ENCODE assay signal across 24 cellular contexts in genomic region chr20:44773070-44773829, GRCh38. TPM values are rescaled to one million over a fixed set of nuclear protein-coding genes. Genes with fewer than 3 reads are reported as not detected.
"Had no signal": no experiment of that assay in that cellular context is flagged by ENCODE, and none has a peak within 500 bp of the region (broad histone marks: within the 10 kb centered on the region; RNA-seq: fewer than 3 reads in every experiment).

No MANE protein-coding gene starts in this region.

- H3K27me3 ChIP-seq: adrenal gland, upper lobe of left lung had no signal

- DNase-seq: activated CD4-positive, alpha-beta T cell treated with anti-CD3 and anti-CD28 coated beads for 36 hours; activated CD4-positive, alpha-beta T cell treated with anti-CD3 and anti-CD28 coated beads, Interleukin-2, amount 50 U/mL, for 4 hours; activated CD8-positive, alpha-beta memory T cell treated with anti-CD3 and anti-CD28 coated beads for 24 hours; activated CD8-positive, alpha-beta memory T cell treated with anti-CD3 and anti-CD28 coated beads, Interleukin-2, amount 50 U/mL, for 4 hours; activated naive CD4-positive, alpha-beta T cell; activated T-cell treated with anti-CD3 and anti-CD28 coated beads, Interleukin-2, amount 50 U/mL, for 24 hours; adrenal gland; cerebellar nuclear complex; immature natural killer cell; kidney glomerular epithelial cell; left lung; naive thymus-derived CD4-positive, alpha-beta T cell; retina; stimulated activated CD4-positive, alpha-beta T cell treated with anti-CD3 and anti-CD28 coated beads, Interleukin-4, amount 100 ng/mL, for 1 hour; stimulated activated naive CD8-positive, alpha-beta T cell treated with anti-CD3 and anti-CD28 coated beads, Interleukin-15, Interleukin-2, amounts not matched to agents 100 U/mL and 50 U/mL, for 24 hours; T1000 had no signal

- H3K27ac ChIP-seq: adrenal gland, coronary artery, epithelial cell of prostate, left lung, neural progenitor cell, upper lobe of left lung had no signal

- H3K9me3 ChIP-seq: adrenal gland, left lung, upper lobe of left lung had no signal

- ATAC-seq: activated CD4-positive, alpha-beta T cell treated with anti-CD3 and anti-CD28 coated beads for 36 hours; left lung; naive thymus-derived CD4-positive, alpha-beta T cell; stimulated activated naive CD8-positive, alpha-beta T cell treated with anti-CD3 and anti-CD28 coated beads, Interleukin-15, Interleukin-2, amounts not matched to agents 100 U/mL and 50 U/mL, for 24 hours; WTC11 had no signal

- H3K36me3 ChIP-seq: adrenal gland, left lung, neural progenitor cell, upper lobe of left lung had no signal

- H3K4me3 ChIP-seq: adrenal gland, coronary artery, left lung, lung, neural progenitor cell, upper lobe of left lung had no signal

- FAIRE-seq: astrocyte had no signal

- H3K4me1 ChIP-seq: adrenal gland, left lung, neural progenitor cell, upper lobe of left lung had no signal

- H3K9ac ChIP-seq: neural progenitor cell had no signal

RNA-seq across cellular contexts. Expression of gene KCNK15, which starts 27.6 kb away (rescaled TPM):
- polyA plus RNA-seq: immature natural killer cell; naive thymus-derived CD4-positive, alpha-beta T cell had no signal

RNA-seq across cellular contexts. Expression of gene RIMS4, which starts 37.1 kb away (rescaled TPM):
- total RNA-seq: activated CD4-positive, alpha-beta T cell treated with anti-CD3 and anti-CD28 coated beads for 36 hours; activated T-helper 2 cell treated with anti-CD3 and anti-CD28 coated beads, Interferon-gamma antibody, Interleukin-2, Interleukin-4, amounts not matched to agents 10 μg/mL and 5 μg/mL and 100 μg/mL, durations not matched to agents 14 hours and 24 hours and 36 hours; naive thymus-derived CD4-positive, alpha-beta T cell had no signal
- polyA plus RNA-seq: immature natural killer cell; naive thymus-derived CD4-positive, alpha-beta T cell had no signal

RNA-seq across cellular contexts. Expression of gene CCN5, which starts 58.1 kb away (rescaled TPM):
- total RNA-seq: activated CD4-positive, alpha-beta T cell treated with anti-CD3 and anti-CD28 coated beads for 36 hours; activated T-helper 2 cell treated with anti-CD3 and anti-CD28 coated beads, Interferon-gamma antibody, Interleukin-2, Interleukin-4, amounts not matched to agents 10 μg/mL and 5 μg/mL and 100 μg/mL, durations not matched to agents 14 hours and 24 hours and 36 hours; astrocyte; naive thymus-derived CD4-positive, alpha-beta T cell had no signal
- polyA plus RNA-seq: immature natural killer cell; naive thymus-derived CD4-positive, alpha-beta T cell had no signal
